ENCODE assay signal across 9 cellular contexts in the genomic region with DNA sequence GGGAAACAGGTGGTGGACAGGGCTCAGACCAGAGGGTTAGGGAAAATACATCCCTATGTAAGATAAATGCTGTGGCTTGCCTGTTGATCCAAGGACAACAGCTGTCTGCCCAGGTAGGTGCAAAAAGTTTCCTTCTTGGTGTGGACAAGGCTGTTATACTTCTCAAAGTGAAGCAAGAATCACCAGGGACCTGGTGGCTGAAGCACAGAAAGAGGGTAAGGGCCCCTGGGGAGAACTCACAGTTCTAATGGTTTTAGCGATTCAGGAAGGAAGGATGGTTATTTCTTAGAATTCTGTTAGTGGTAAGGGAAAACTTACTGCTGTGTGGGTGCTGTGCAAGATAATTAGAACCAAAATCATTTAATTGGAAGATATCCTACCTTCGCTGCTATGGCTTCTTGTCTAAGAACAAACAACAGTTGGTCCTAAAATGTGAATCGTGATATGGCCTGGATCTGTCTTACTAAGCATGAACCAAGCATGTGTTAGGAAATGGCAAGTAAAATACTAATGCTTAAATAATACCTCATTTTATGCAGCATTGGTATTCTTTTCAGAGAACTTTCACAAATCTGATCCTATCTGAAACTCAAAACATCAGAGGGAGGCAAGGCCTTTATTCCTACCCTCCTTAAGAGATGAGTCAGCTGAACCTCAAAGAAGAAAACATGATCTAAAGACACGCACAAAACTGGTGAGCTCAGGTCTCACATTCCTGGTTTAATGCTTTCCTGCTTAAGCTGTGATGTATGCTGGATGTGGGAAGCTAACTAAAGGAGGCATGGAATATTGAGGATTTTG.
A peak's percentile ranks its signal among the peaks of the same experiment; 100 is the strongest.
DNase-seq lines count a peak whose midpoint lies in the region; ATAC-seq and TF ChIP-seq lines count a peak whose summit lies in the region.
"Had no signal": no experiment of that assay in that cellular context is flagged by ENCODE, and none has a peak within 500 bp of the region (broad histone marks: within the 10 kb centered on the region; RNA-seq: fewer than 3 reads in every experiment).

No MANE protein-coding gene starts in this region.

- H4K20me1 ChIP-seq in IMR-90 (ENCODE audit: insufficient read depth, low read length), result no peaks in the 10 kb centered on the region

- H3K4me1 ChIP-seq in IMR-90 (ENCODE audit: control insufficient read depth, insufficient read depth, low read length) (peaks cover 10% of the 10 kb centered on the region), adipocyte (ENCODE audit: control insufficient read depth, insufficient read depth, low read length) (no peaks in the 10 kb centered on the region)

- H3K9me3 ChIP-seq in IMR-90 (ENCODE audit: control insufficient read depth, insufficient read depth, low read length) (peaks cover 8% of the 10 kb centered on the region; the same call in 1 of the 2 replicates), adipocyte (ENCODE audit: control insufficient read depth, low read length) (no peaks in the 10 kb centered on the region)

- peak overlapping the region; percentile 97 for H3K27ac ChIP-seq in IMR-90 (ENCODE audit: insufficient read depth, low read length)

- BruUV-seq in IMR-90 (replicated peaks; lab: Mats Ljungman, UMichigan), result no TSS peak

- peak overlapping the region; percentile 90 to 92 for H4K8ac ChIP-seq in IMR-90 (ENCODE audit: low read depth in 2 of 2, low read length in 2 of 2)

- no peak overlapping the region; the same call in 1 of the 2 replicates for H3K4me2 ChIP-seq in IMR-90 (ENCODE audit: low read depth, low read length)

- WGBS in IMR-90 (ENCODE audit: extremely low coverage in 2 of 2, insufficient read length in 1 of 2), 2 experiments, result no CpG with 5 or more reads among the region's 4 CpGs

- peak overlapping the region; percentile 99 for H2BK120ac ChIP-seq in IMR-90 (ENCODE audit: low read depth, low read length)

- peak overlapping the region; percentile 100 for H2BK5ac ChIP-seq in IMR-90 (ENCODE audit: low read depth, low read length, poor library complexity, severe bottlenecking)

- H3K18ac ChIP-seq in IMR-90 (ENCODE audit: low read depth, low read length), result peak overlapping the region; percentile 100

- peak overlapping the region; percentile 66 for H3K14ac ChIP-seq in IMR-90 (replicated peaks; ENCODE audit: low read depth, low read length)

- no peak for TF ChIP-seq POLR2A in IMR-90 (IDR thresholded peaks at IDR 0.05; ENCODE audit: low read depth, low read length)

- peak overlapping the region; percentile 98 for H3K4ac ChIP-seq in IMR-90 (ENCODE audit: low read depth, low read length)

- 0 out of 2 replicates have a peak, but pooled peaks have one; percentile 10 for TF ChIP-seq RAD21 in IMR-90 (IDR thresholded peaks at IDR 0.05; ENCODE audit: low read length)

- peaks cover 7% of the 10 kb centered on the region for H3K9me1 ChIP-seq in IMR-90 (ENCODE audit: insufficient read depth, low read length)

- POLR2A ChIA-PET in BJ (lab: Charles Lee), result interaction anchor here (0.8 to 1.2 kb wide), 5 partner anchors 15 to 262 kb away, joined by 3 to 7 read pairs (median 4); no protein-coding TSS in a partner anchor
- POLR2A ChIA-PET in IMR-90 (lab: Charles Lee; ENCODE audit: unreplicated experiment), result interaction anchor here (0.5 to 0.6 kb wide), 2 partner anchors 83 to 155 kb away, joined by 3 to 4 read pairs; no protein-coding TSS in a partner anchor

- H2BK15ac ChIP-seq in IMR-90 (ENCODE audit: low read depth, low read length), result peak overlapping the region; percentile 100

- H3K4me3 ChIP-seq in BJ (ENCODE audit: low read depth, low read length), result no peak overlapping the region
- H3K4me3 ChIP-seq in IMR-90 (ENCODE audit: insufficient read depth, low read depth, low read length), result no peak overlapping the region
- H3K4me3 ChIP-seq in adipocyte (ENCODE audit: low read length), result no peak overlapping the region

- peak overlapping the region; percentile 55 for H3K23ac ChIP-seq in IMR-90 (ENCODE audit: low read depth, low read length)

- peak overlapping the region; percentile 100 for H4K5ac ChIP-seq in IMR-90 (ENCODE audit: low read depth, low read length)

- dilution Hi-C loops in IMR-90 (cut with HindIII; ENCODE audit: low sequenced_read_pairs, unreplicated experiment), result no loop called here

- CTCF ChIA-PET in BJ (lab: Yijun Ruan, JAX) (interaction anchor here (0.8 to 1.1 kb wide), 3 partner anchors 95 to 189 kb away, joined by 3 to 4 read pairs (median 3); no protein-coding TSS in a partner anchor), IMR-90 (lab: Yijun Ruan, JAX) (no interaction called here)

- H3K36me3 ChIP-seq in BJ (ENCODE audit: control insufficient read depth, insufficient read depth, low read length) (no peaks in the 10 kb centered on the region), IMR-90 (ENCODE audit: control insufficient read depth, insufficient read depth, low read length) (no peaks in the 10 kb centered on the region), adipocyte (ENCODE audit: control insufficient read depth, insufficient read depth, low read length, severe bottlenecking) (no peaks in the 10 kb centered on the region)

- peak; percentile 95 for ATAC-seq in IMR-90 (ENCODE audit: low read depth)
- ATAC-seq in HG02884 (IDR thresholded peaks at IDR 0.05; ENCODE audit: unreplicated experiment), result no peak
- ATAC-seq in GM21825 (IDR thresholded peaks at IDR 0.05; ENCODE audit: unreplicated experiment), result no peak

- peak overlapping the region; percentile 62 for H2AFZ ChIP-seq in IMR-90 (replicated peaks; ENCODE audit: low read length, poor library complexity)

- H4K91ac ChIP-seq in IMR-90 (ENCODE audit: insufficient read depth, low read depth, low read length), result peak overlapping the region; percentile 98

- TF ChIP-seq CTCF in BJ (IDR thresholded peaks at IDR 0.05; ENCODE audit: insufficient read depth, low read depth, low read length) (no peak), IMR-90 (conservative IDR thresholded peaks at IDR 0.05; ENCODE audit: low read depth, low read length) (no peak)

- intact Hi-C loops in IMR-90 (cut with micrococcal nuclease), result loop anchor here (5.0 kb wide), 1 partner anchor 94 kb away; no protein-coding TSS in a partner anchor

- DNase-seq in BJ (ENCODE audit: low read depth), result peak; percentile 95
- peak; percentile 97 for DNase-seq in IMR-90
- peak; percentile 72 for DNase-seq in adipocyte (ENCODE audit: low read depth)
- peak; percentile 45 for DNase-seq in left kidney (ENCODE audit: low read depth, low spot score)
- DNase-seq in SIG-M5 (lab: John Stamatoyannopoulos, UW), result no peak
- DNase-seq in NCI-H524 treated with DMSO at 0.1 percent for 48 hours (lab: John Stamatoyannopoulos, UW), result no peak
- DNase-seq: activated CD4-positive, alpha-beta T cell treated with anti-CD3 and anti-CD28 coated beads, Interleukin-2, amount 50 U/mL, for 48 hours had no signal

- no peaks in the 10 kb centered on the region for H3K79me1 ChIP-seq in IMR-90 (ENCODE audit: low read depth in 1 of 2, low read length in 2 of 2)

- no peaks in the 10 kb centered on the region for H3K27me3 ChIP-seq in BJ (ENCODE audit: control insufficient read depth, insufficient read depth, low read length)
- H3K27me3 ChIP-seq in IMR-90 (ENCODE audit: control insufficient read depth, insufficient read depth, low read length), result no peaks in the 10 kb centered on the region
- no peaks in the 10 kb centered on the region for H3K27me3 ChIP-seq in adipocyte (replicated peaks; ENCODE audit: control insufficient read depth, insufficient read depth, low read length)

- in situ Hi-C loops in IMR-90 (cut with MboI; ENCODE audit: low sequenced_read_pairs), result no loop called here

- H3K56ac ChIP-seq in IMR-90 (ENCODE audit: extremely low read depth, insufficient read depth, low read length), result peak overlapping the region; percentile 92

- peak overlapping the region; percentile 91 for H2BK20ac ChIP-seq in IMR-90 (ENCODE audit: low read depth, low read length)

- peak overlapping the region; percentile 89 for H2AK9ac ChIP-seq in IMR-90 (replicated peaks; ENCODE audit: low read depth, low read length, poor library complexity)

- peak overlapping the region; percentile 97 for H2AK5ac ChIP-seq in IMR-90 (ENCODE audit: low read depth, low read length)

- H3K9ac ChIP-seq in IMR-90 (ENCODE audit: low read depth, low read length) (peak overlapping the region; percentile 65), adipocyte (ENCODE audit: low read length) (no peak overlapping the region)

TF ChIP-seq in IMR-90, 13 proteins besides CTCF, POLR2A, EP300 and RAD21 (continues in another document):
- TF ChIP-seq SMC3 (IDR thresholded peaks at IDR 0.05; ENCODE audit: low read depth, low read length) (no peak), BHLHE40 (IDR thresholded peaks at IDR 0.05; ENCODE audit: low read depth, low read length) (no peak; the same call in 1 of the 2 replicates), MAZ (IDR thresholded peaks at IDR 0.05; ENCODE audit: borderline replicate concordance, low read depth, low read length) (no peak), CHD1 (IDR thresholded peaks at IDR 0.05; ENCODE audit: low read depth, low read length) (no peak), NFE2L2 (IDR thresholded peaks at IDR 0.05; ENCODE audit: low read depth, low read length) (peak; percentile 46; the same call in 1 of the 2 replicates), CEBPB (IDR thresholded peaks at IDR 0.05; ENCODE audit: low read depth, low read length) (no peak), MAFK (IDR thresholded peaks at IDR 0.05; ENCODE audit: low read depth, low read length) (peak; percentile 77), FOS (IDR thresholded peaks at IDR 0.05; ENCODE audit: low read depth, low read length) (0 out of 2 replicates have a peak, but pooled peaks have one; percentile 29), MXI1 (IDR thresholded peaks at IDR 0.05; ENCODE audit: borderline replicate concordance, low read depth, low read length) (no peak), RFX5 (IDR thresholded peaks at IDR 0.05; ENCODE audit: low read depth, low read length) (no peak), RCOR1 (IDR thresholded peaks at IDR 0.05; ENCODE audit: insufficient replicate concordance, low read length) (no peak)
- TF ChIP-seq, protein P1, sequence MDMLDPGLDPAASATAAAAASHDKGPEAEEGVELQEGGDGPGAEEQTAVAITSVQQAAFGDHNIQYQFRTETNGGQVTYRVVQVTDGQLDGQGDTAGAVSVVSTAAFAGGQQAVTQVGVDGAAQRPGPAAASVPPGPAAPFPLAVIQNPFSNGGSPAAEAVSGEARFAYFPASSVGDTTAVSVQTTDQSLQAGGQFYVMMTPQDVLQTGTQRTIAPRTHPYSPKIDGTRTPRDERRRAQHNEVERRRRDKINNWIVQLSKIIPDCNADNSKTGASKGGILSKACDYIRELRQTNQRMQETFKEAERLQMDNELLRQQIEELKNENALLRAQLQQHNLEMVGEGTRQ (IDR thresholded peaks at IDR 0.05; ENCODE audit: low read depth, low read length), result no peak

Comparison
In these comparisons a context has a peak if more than half of its experiments do, and no peak if none do; other contexts are left out.
1. DNase-seq: peak in BJ (single experiment), IMR-90 (single experiment), adipocyte (single experiment) and left kidney (single experiment); none in SIG-M5 (single experiment) and NCI-H524 treated with DMSO at 0.1 percent for 48 hours (single experiment).